ENCODE assay signal across 18 cellular contexts in genomic region chr11:73204711-73205121, GRCh38. TPM values are rescaled to one million over a fixed set of nuclear protein-coding genes. Genes with fewer than 3 reads are reported as not detected.
A peak's percentile ranks its signal among the peaks of the same experiment; 100 is the strongest.
DNase-seq lines count a peak whose midpoint lies in the region; ATAC-seq and TF ChIP-seq lines count a peak whose summit lies in the region.
"Had no signal": no experiment of that assay in that cellular context is flagged by ENCODE, and none has a peak within 500 bp of the region (broad histone marks: within the 10 kb centered on the region; RNA-seq: fewer than 3 reads in every experiment).

No MANE protein-coding gene starts in this region.

- TF ChIP-seq POLR2A in sigmoid colon (IDR thresholded peaks at IDR 0.05), result no peak

- H3K4me3 ChIP-seq in HL-60 (replicated peaks; ENCODE audit: insufficient read depth, low read length) (no peak overlapping the region), sigmoid colon (no peak overlapping the region), smooth muscle cell (no peak overlapping the region)
- H3K4me3 ChIP-seq: body of pancreas, vagina had no signal

- no peak overlapping the region for H3K9ac ChIP-seq in smooth muscle cell (ENCODE audit: low read depth)

- H3K4me2 ChIP-seq in smooth muscle cell, result no peak overlapping the region

- H3F3A ChIP-seq in smooth muscle cell (ENCODE audit: low read depth), result no peaks in the 10 kb centered on the region

- H4K20me1 ChIP-seq in smooth muscle cell (ENCODE audit: low read depth), result no peaks in the 10 kb centered on the region

- H3K36me3 ChIP-seq in sigmoid colon (no peaks in the 10 kb centered on the region), smooth muscle cell (ENCODE audit: low read depth) (no peaks in the 10 kb centered on the region)
- H3K36me3 ChIP-seq: vagina had no signal

- DNase-seq in HL-60 (ENCODE audit: low read depth in 1 of 2, low spot score in 1 of 2), result peak; percentile 93 to 97
- DNase-seq in SKM-1 treated with dmso at 0.1 percent for 144 hours (lab: John Stamatoyannopoulos, UW; ENCODE audit: unreplicated experiment), result peak; percentile 93
- peak; percentile 54 for DNase-seq in left cardiac atrium
- DNase-seq in sigmoid colon, result peak; percentile 82
- DNase-seq in NCI-H226, result no peak
- DNase-seq in smooth muscle cell (lab: John Stamatoyannopoulos, UW; ENCODE audit: unreplicated experiment), result no peak
- DNase-seq in central memory CD4-positive, alpha-beta T cell, result no peak
- DNase-seq: activated CD4-positive, alpha-beta memory T cell treated with anti-CD3 and anti-CD28 coated beads for 36 hours; activated gamma-delta T cell treated with Interleukin-2 at 50 U/mL for 16 hours; effector memory CD4-positive, alpha-beta T cell; foreskin fibroblast; PC-3; stimulated activated CD4-positive, alpha-beta T cell treated with anti-CD3 and anti-CD28 coated beads, Interleukin-4, amount 100 ng/mL, for 1 hour had no signal

- WGBS in sigmoid colon, 2 donors, result 66 to 86% methylated on average over 8 of the region's 8 CpGs
- WGBS in smooth muscle cell (ENCODE audit: low lambda C conversion rate), result 92% methylated on average over 8 of the region's 8 CpGs

- TF ChIP-seq CTCF in HL-60 (IDR thresholded peaks at IDR 0.05; ENCODE audit: insufficient read depth, low read length) (no peak), sigmoid colon (IDR thresholded peaks at IDR 0.05) (no peak), smooth muscle cell (IDR thresholded peaks at IDR 0.05; ENCODE audit: borderline replicate concordance, insufficient read depth, poor library complexity, severe bottlenecking) (no peak)

- ATAC-seq in left cardiac atrium (peak; percentile 70 to 76), HG03442 (IDR thresholded peaks at IDR 0.05; ENCODE audit: unreplicated experiment) (no peak)
- ATAC-seq: body of pancreas, HCT116, PC-3 had no signal

- H3K27ac ChIP-seq in HL-60 (replicated peaks) (peak overlapping the region; percentile 99), sigmoid colon (no peak overlapping the region), smooth muscle cell (ENCODE audit: low read depth) (no peak overlapping the region)
- H3K27ac ChIP-seq: body of pancreas, vagina had no signal

- H2AFZ ChIP-seq in smooth muscle cell (ENCODE audit: low read depth), result no peak overlapping the region

- H3K4me1 ChIP-seq in sigmoid colon, result no peaks in the 10 kb centered on the region
- peaks cover 22% of the 10 kb centered on the region for H3K4me1 ChIP-seq in smooth muscle cell (ENCODE audit: low read depth)
- H3K4me1 ChIP-seq: body of pancreas had no signal

- H3K27me3 ChIP-seq in HL-60 (ENCODE audit: insufficient read depth, poor library complexity, severe bottlenecking), result no peaks in the 10 kb centered on the region
- no peaks in the 10 kb centered on the region for H3K27me3 ChIP-seq in sigmoid colon
- H3K27me3 ChIP-seq in smooth muscle cell (ENCODE audit: low read depth), result no peaks in the 10 kb centered on the region
- H3K27me3 ChIP-seq: body of pancreas, vagina had no signal

- no peaks in the 10 kb centered on the region for H3K79me2 ChIP-seq in smooth muscle cell (ENCODE audit: low read depth)

- intact Hi-C loops in left cardiac atrium (cut with DNase I) (no loop called here), sigmoid colon (cut with DNase I) (no loop called here)

- TF ChIP-seq EP300 in sigmoid colon (IDR thresholded peaks at IDR 0.05), result no peak

- no peaks in the 10 kb centered on the region for H3K9me3 ChIP-seq in sigmoid colon
- no peaks in the 10 kb centered on the region for H3K9me3 ChIP-seq in smooth muscle cell (replicated peaks; ENCODE audit: low read depth)
- H3K9me3 ChIP-seq: body of pancreas, vagina had no signal

RNA-seq across cellular contexts. Expression of gene P2RY2, which starts 13.4 kb away (rescaled TPM):
- total RNA-seq in left cardiac atrium (10 to 100 TPM; 12.0 to 16.5 TPM), sigmoid colon (under 1 TPM in 1 of 4 donors, not detected in 3; 0.16 TPM), smooth muscle cell (0.99 and 5.8 TPM in 2 replicates)
- polyA plus RNA-seq in sigmoid colon (1 to 10 TPM; 3.0 to 6.2 (median 4.2) TPM), smooth muscle cell (1.9 TPM in 1 of 2 replicates, not detected in the other)
- total RNA-seq: activated CD4-positive, alpha-beta memory T cell treated with anti-CD3 and anti-CD28 coated beads for 36 hours; T-helper 1 cell treated with Interleukin-12 subunit alpha and Interleukin-12 subunit beta and Interleukin-4 antibody, amounts not matched to agents 30 ng/mL and 1 ng/mL, for 36 hours had no signal

Comparison
In these comparisons a context has a peak if more than half of its experiments do, and no peak if none do; other contexts are left out.
1. DNase-seq: peak in HL-60 (2 of 2), SKM-1 treated with dmso at 0.1 percent for 144 hours (single experiment), left cardiac atrium (single experiment) and sigmoid colon (single experiment); none in NCI-H226 (single experiment), smooth muscle cell (single experiment) and central memory CD4-positive, alpha-beta T cell (single experiment).